14 cellular contexts compared by ENCODE assay signal in genomic region chr6:39901116-39901655, GRCh38. TPM values are rescaled to one million over a fixed set of nuclear protein-coding genes. Genes with fewer than 3 reads are reported as not detected.
"Had no signal": no experiment of that assay in that cellular context is flagged by ENCODE, and none has a peak within 500 bp of the region (broad histone marks: within the 10 kb centered on the region; RNA-seq: fewer than 3 reads in every experiment).

No MANE protein-coding gene starts in this region.

- ATAC-seq: activated CD8-positive, alpha-beta T cell treated with anti-CD3 and anti-CD28 coated beads, Interleukin-2, amount 10 ng/mL, durations not matched to agents 7 days and 5 days; naive thymus-derived CD4-positive, alpha-beta T cell; SK-N-SH treated with all-trans-retinoic acid at 6 μM for 48 hours; stimulated activated memory B cell treated with anti-CD40 and anti-IgM and Interleukin-4, amounts not matched to agents 10 μg/mL and 1 μg/mL and 100 μg/mL, for 72 hours; T-cell had no signal

- H3K27ac ChIP-seq: hepatocyte had no signal

- H3K27ac Mint-ChIP-seq: activated CD8-positive, alpha-beta T cell treated with anti-CD3 and anti-CD28 coated beads, Interleukin-2, amount 10 ng/mL, durations not matched to agents 7 days and 5 days; activated T-cell treated with anti-CD3 and anti-CD28 coated beads, Interleukin-2, amount 50 U/mL, for 24 hours; memory B cell; naive thymus-derived CD4-positive, alpha-beta T cell; stimulated activated memory B cell treated with anti-CD40 and anti-IgM and Interleukin-4, amounts not matched to agents 10 μg/mL and 1 μg/mL and 100 μg/mL, for 72 hours; T-cell had no signal

- H3K4me3 ChIP-seq: hepatocyte, smooth muscle cell had no signal

- H3K36me3 Mint-ChIP-seq: memory B cell; naive thymus-derived CD4-positive, alpha-beta T cell; stimulated activated memory B cell treated with anti-CD40 and anti-IgM and Interleukin-4, amounts not matched to agents 10 μg/mL and 1 μg/mL and 100 μg/mL, for 72 hours; T-cell had no signal

- H3K4me1 Mint-ChIP-seq: memory B cell; naive thymus-derived CD4-positive, alpha-beta T cell; stimulated activated memory B cell treated with anti-CD40 and anti-IgM and Interleukin-4, amounts not matched to agents 10 μg/mL and 1 μg/mL and 100 μg/mL, for 72 hours; T-cell had no signal

- H3K27me3 ChIP-seq: hepatocyte had no signal

- H3K4me3 Mint-ChIP-seq: activated CD8-positive, alpha-beta T cell treated with anti-CD3 and anti-CD28 coated beads, Interleukin-2, amount 10 ng/mL, durations not matched to agents 7 days and 5 days; activated T-cell treated with anti-CD3 and anti-CD28 coated beads, Interleukin-2, amount 50 U/mL, for 24 hours; memory B cell; naive thymus-derived CD4-positive, alpha-beta T cell; stimulated activated memory B cell treated with anti-CD40 and anti-IgM and Interleukin-4, amounts not matched to agents 10 μg/mL and 1 μg/mL and 100 μg/mL, for 72 hours; T-cell had no signal

- H3K9me3 Mint-ChIP-seq: activated T-cell treated with anti-CD3 and anti-CD28 coated beads, Interleukin-2, amount 50 U/mL, for 24 hours; naive thymus-derived CD4-positive, alpha-beta T cell; stimulated activated memory B cell treated with anti-CD40 and anti-IgM and Interleukin-4, amounts not matched to agents 10 μg/mL and 1 μg/mL and 100 μg/mL, for 72 hours; T-cell had no signal

- DNase-seq: activated CD4-positive, alpha-beta T cell treated with anti-CD3 and anti-CD28 coated beads for 48 hours; activated CD4-positive, CD25-positive, alpha-beta regulatory T cell; activated CD8-positive, alpha-beta T cell treated with anti-CD3 and anti-CD28 coated beads, Interleukin-2, amount 10 ng/mL, durations not matched to agents 7 days and 5 days; activated naive CD4-positive, alpha-beta T cell treated with anti-CD3 and anti-CD28 coated beads, Interleukin-2, amount 50 U/mL, for 16 hours; activated T-cell treated with anti-CD3 and anti-CD28 coated beads, Interleukin-2, amount 50 U/mL, for 24 hours; foreskin fibroblast; naive thymus-derived CD4-positive, alpha-beta T cell; stimulated activated CD4-positive, alpha-beta T cell treated with anti-CD3 and anti-CD28 coated beads, Interleukin-4, amount 100 ng/mL, for 24 hours; T-cell had no signal

RNA-seq across cellular contexts. Expression of gene MOCS1, which starts 33.1 kb away (rescaled TPM):
- total RNA-seq: activated CD8-positive, alpha-beta T cell treated with anti-CD3 and anti-CD28 coated beads, Interleukin-2, amount 10 ng/mL, durations not matched to agents 7 days and 5 days had no signal
